In the genomic region with DNA sequence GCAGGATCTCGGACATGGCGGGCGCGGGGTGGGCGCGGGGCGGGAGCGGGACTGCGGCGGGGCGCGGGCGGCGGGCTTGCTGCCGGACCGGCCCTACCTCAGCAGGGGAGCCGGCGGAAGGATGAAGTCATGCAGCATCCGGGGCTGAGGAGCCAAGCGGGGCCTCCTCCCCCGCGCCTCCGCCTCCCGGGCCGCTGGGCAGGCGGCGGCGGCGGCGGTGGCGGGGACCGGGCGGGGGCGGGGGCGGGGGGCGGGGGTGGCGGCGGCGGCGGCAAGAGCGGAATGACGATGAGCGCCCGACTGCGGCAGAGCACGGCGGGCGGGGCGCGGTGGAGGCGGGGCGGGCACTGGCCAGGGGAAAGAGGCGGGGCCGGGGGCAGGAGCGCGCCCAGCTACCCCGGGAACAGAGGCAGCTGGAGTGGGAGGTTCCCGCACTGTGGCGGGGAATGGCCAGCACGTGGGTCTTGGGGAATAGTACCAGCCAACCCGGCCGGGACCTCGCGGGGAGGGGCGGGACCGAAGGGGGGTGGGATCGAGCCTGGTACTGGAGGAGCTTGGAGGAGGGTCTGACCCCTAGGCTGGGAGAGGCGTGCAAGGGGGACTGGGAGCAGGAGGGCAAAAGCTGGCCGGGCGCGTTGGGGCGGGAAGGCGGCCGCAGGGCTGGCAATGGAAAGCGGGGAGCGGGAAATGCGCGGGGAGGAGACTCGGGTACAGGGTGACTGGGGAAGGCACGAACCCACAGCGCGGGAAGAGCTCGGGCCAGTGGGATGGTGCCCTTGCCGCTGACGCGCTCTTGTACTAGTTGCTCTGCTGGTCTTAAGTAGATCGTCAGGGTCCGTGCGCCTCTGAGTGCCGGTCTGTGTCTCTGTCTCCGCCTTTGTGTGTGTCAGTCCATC, we compare ENCODE assay signal across 8 cellular contexts. TPM values are rescaled to one million over a fixed set of nuclear protein-coding genes. Genes with fewer than 3 reads are reported as not detected.
A peak's percentile ranks its signal among the peaks of the same experiment; 100 is the strongest.
DNase-seq lines count a peak whose midpoint lies in the region; ATAC-seq, FAIRE-seq and TF ChIP-seq lines count a peak whose summit lies in the region.

TSS of gene CAMK2N2 (minus strand) at position 284 of the 896 bp plus-strand sequence. CDS start at position 16, 268 bp downstream.

- H3K27ac ChIP-seq in foreskin keratinocyte (no peak within 1 kb of the TSS), neural progenitor cell (no peak within 1 kb of the TSS)

- H3K27ac Mint-ChIP-seq in neural progenitor cell = peak within 1 kb of the TSS; percentile 7

- H3K4me1 ChIP-seq in foreskin keratinocyte (peaks cover 3% of the 10 kb centered on the region), neural progenitor cell (peaks cover 12% of the 10 kb centered on the region)

- no peaks in the 10 kb centered on the region for H3K36me3 Mint-ChIP-seq in neural progenitor cell

- peaks cover 40% of the 10 kb centered on the region for H3K27me3 Mint-ChIP-seq in neural progenitor cell (ENCODE audit: insufficient read depth, low read depth)

- peak; percentile 37 for FAIRE-seq in urothelium cell line (lab: Jason Lieb, UNC)

- in situ Hi-C loops in GM13976 (cut with MboI; ENCODE audit: low sequenced_read_pairs, unreplicated experiment) = no loop called here

- peak within 1 kb of the TSS; percentile 75 for H3K4me3 ChIP-seq in neural progenitor cell

- peaks cover 31% of the 10 kb centered on the region for H3F3A ChIP-seq in neural progenitor cell (ENCODE audit: low read depth)

- H3K27me3 ChIP-seq in foreskin keratinocyte = peaks cover 43% of the 10 kb centered on the region
- H3K27me3 ChIP-seq in neural progenitor cell = peaks cover 80% of the 10 kb centered on the region

- H3K9me3 ChIP-seq in neural progenitor cell (ENCODE audit: low read depth) = no peaks in the 10 kb centered on the region

- DNase-seq in GM13976 (ENCODE audit: low spot score) (peak; percentile 86), M059J (ENCODE audit: low read depth) (peak; percentile 81), RKO (ENCODE audit: low spot score) (peak; percentile 86), activated gamma-delta T cell treated with Interleukin-2 at 50 U/mL for 16 hours (peak; percentile 38), foreskin keratinocyte (no peak), neural progenitor cell (ENCODE audit: low spot score) (peak; percentile 81), urothelium cell line (ENCODE audit: low spot score) (peak; percentile 96)

- no peaks in the 10 kb centered on the region for H3K79me2 ChIP-seq in neural progenitor cell (ENCODE audit: low read depth)

- ATAC-seq in foreskin keratinocyte (peak; percentile 65), HG03571 (IDR thresholded peaks at IDR 0.05; ENCODE audit: unreplicated experiment) (no peak)

- no peak for TF ChIP-seq CTCF in GM13976 (IDR thresholded peaks at IDR 0.05; ENCODE audit: borderline replicate concordance, control extremely low read depth, extremely low read depth, insufficient read depth, missing control alignments)
- TF ChIP-seq CTCF in foreskin keratinocyte (conservative IDR thresholded peaks at IDR 0.05) = no peak
- TF ChIP-seq CTCF in neural progenitor cell (IDR thresholded peaks at IDR 0.05) = no peak

- H4K20me1 ChIP-seq in neural progenitor cell (ENCODE audit: low read depth) = peaks cover 55% of the 10 kb centered on the region

- peak within 1 kb of the TSS; percentile 90 for H3K4me3 Mint-ChIP-seq in neural progenitor cell

- peak within 1 kb of the TSS; percentile 99 for H3K4me2 ChIP-seq in neural progenitor cell

- no peaks in the 10 kb centered on the region for H3K9me3 Mint-ChIP-seq in neural progenitor cell

- peaks cover 21% of the 10 kb centered on the region for H3K4me1 Mint-ChIP-seq in neural progenitor cell

- H3K9ac ChIP-seq in neural progenitor cell = no peak within 1 kb of the TSS

- H3K36me3 ChIP-seq in neural progenitor cell = no peaks in the 10 kb centered on the region

- peak within 1 kb of the TSS; percentile 90 for H2AFZ ChIP-seq in neural progenitor cell (replicated peaks)

RNA-seq across cellular contexts. Expression of gene CAMK2N2, which starts in this region (rescaled TPM):
- 1.1 TPM in 1 of 2 replicates, not detected in the other for total RNA-seq in M059J (2014; rRNA removed; shearing (Covaris generic))
- total RNA-seq in foreskin keratinocyte (0.17 and 0.42 TPM in 2 replicates), neural progenitor cell (ENCODE audit: low replicate concordance) (0.71 TPM in 1 of 2 replicates, not detected in the other)
- 0.91 and 0.99 TPM in 2 replicates for polyA plus RNA-seq in foreskin keratinocyte

Comparison
In these comparisons a context has a peak if more than half of its experiments do, and no peak if none do; other contexts are left out.
1. Peak in ATAC-seq in foreskin keratinocyte; RNA of the gene not detected or under 1 TPM.
2. Peak in DNase-seq, H3K4me3 ChIP-seq and H3K4me2 ChIP-seq in neural progenitor cell; RNA of the gene not detected or under 1 TPM.
3. DNase-seq: peak in GM13976 (single experiment), M059J (single experiment), RKO (single experiment), activated gamma-delta T cell treated with Interleukin-2 at 50 U/mL for 16 hours (single experiment) and urothelium cell line (single experiment); none in foreskin keratinocyte (0 of 2).